In genomic region chr11:5605849-5606248, GRCh38 we compare ENCODE assay signal across 11 cellular contexts. TPM values are rescaled to one million over a fixed set of nuclear protein-coding genes. Genes with fewer than 3 reads are reported as not detected.
DNase-seq lines count a peak whose midpoint lies in the region; ATAC-seq and TF ChIP-seq lines count a peak whose summit lies in the region.
"Had no signal": no experiment of that assay in that cellular context is flagged by ENCODE, and none has a peak within 500 bp of the region (broad histone marks: within the 10 kb centered on the region; RNA-seq: fewer than 3 reads in every experiment).

No MANE protein-coding gene starts in this region.

- POLR2A ChIA-PET in BJ (lab: Charles Lee), result interaction anchor here (1.0 kb wide), 1 partner anchor 9 kb away, joined by 3 read pairs; no protein-coding TSS in a partner anchor
- POLR2A ChIA-PET in PC-9 (lab: Charles Lee; ENCODE audit: unreplicated experiment), result no interaction called here

- H3K27me3 ChIP-seq in BJ (ENCODE audit: control insufficient read depth, insufficient read depth, low read length), result no peaks in the 10 kb centered on the region
- H3K27me3 ChIP-seq in PC-9 (ENCODE audit: insufficient read depth, low read depth), result no peaks in the 10 kb centered on the region
- no peaks in the 10 kb centered on the region for H3K27me3 ChIP-seq in foreskin keratinocyte
- H3K27me3 ChIP-seq: dorsolateral prefrontal cortex had no signal

- no peak overlapping the region for H3K4me3 Mint-ChIP-seq in endothelial cell (ENCODE audit: unreplicated experiment)

- intact Hi-C loops in PC-9 (cut with micrococcal nuclease; ENCODE audit: unreplicated experiment), result no loop called here

- H3K9me2 ChIP-seq in PC-9 (ENCODE audit: insufficient read depth), result no peaks in the 10 kb centered on the region

- H3K9me3 ChIP-seq in PC-9 (ENCODE audit: insufficient read depth, low read depth), result no peaks in the 10 kb centered on the region

- CTCF ChIA-PET in BJ (lab: Yijun Ruan, JAX), result interaction anchor here (0.7 to 2.1 kb wide), 4 partner anchors 9 to 129 kb away, joined by 3 to 9 read pairs (median 4); no protein-coding TSS in a partner anchor
- CTCF ChIA-PET in PC-9 (lab: Charles Lee), result no interaction called here

- H3K27me3 Mint-ChIP-seq in endothelial cell (ENCODE audit: unreplicated experiment), result peaks cover 3% of the 10 kb centered on the region

- no peaks in the 10 kb centered on the region for H3K9me3 Mint-ChIP-seq in endothelial cell (ENCODE audit: unreplicated experiment)

- no peaks in the 10 kb centered on the region for H3K36me3 ChIP-seq in BJ (ENCODE audit: control insufficient read depth, insufficient read depth, low read length)
- H3K36me3 ChIP-seq in PC-9 (ENCODE audit: low read depth), result no peaks in the 10 kb centered on the region

- BruUV-seq in PC-9 (replicated peaks; lab: Mats Ljungman, UMichigan), result no TSS peak

- TF ChIP-seq CTCF in BJ (IDR thresholded peaks at IDR 0.05; ENCODE audit: insufficient read depth, low read depth, low read length), result peak; percentile 17; the same call in 1 of the 2 replicates
- no peak for TF ChIP-seq CTCF in PC-9 (conservative IDR thresholded peaks at IDR 0.05)
- TF ChIP-seq CTCF in foreskin keratinocyte (conservative IDR thresholded peaks at IDR 0.05), result peak; percentile 67
- TF ChIP-seq CTCF in endothelial cell (IDR thresholded peaks at IDR 0.05; ENCODE audit: unreplicated experiment), result no peak

- no peak overlapping the region for H3K27ac Mint-ChIP-seq in endothelial cell (ENCODE audit: unreplicated experiment)

- H2AFZ ChIP-seq in PC-9, result no peak overlapping the region

- no peak overlapping the region for H3K27ac ChIP-seq in PC-9
- no peak overlapping the region for H3K27ac ChIP-seq in foreskin keratinocyte
- H3K27ac ChIP-seq: dorsolateral prefrontal cortex had no signal

- no peaks in the 10 kb centered on the region for H3K79me2 ChIP-seq in PC-9 (ENCODE audit: low read depth)

- DNase-seq in BJ (ENCODE audit: low read depth) (peak; percentile 18), PC-9 (peak; percentile 27 to 69), foreskin keratinocyte (peak; percentile 82 to 91), NCI-H1930 (lab: John Stamatoyannopoulos, UW) (no peak), endothelial cell (ENCODE audit: low spot score) (no peak), DMS114 treated with DMSO at 0.1 percent for 48 hours (lab: John Stamatoyannopoulos, UW; ENCODE audit: unreplicated experiment) (no peak)
- DNase-seq: dorsolateral prefrontal cortex, KBM-7, kidney glomerular epithelial cell, NCI-H748 treated with DMSO at 0.1 percent for 48 hours had no signal

- H4K20me1 ChIP-seq in PC-9 (ENCODE audit: insufficient read depth), result no peaks in the 10 kb centered on the region

- peaks cover 36% of the 10 kb centered on the region for H3K36me3 Mint-ChIP-seq in endothelial cell (ENCODE audit: low read depth, unreplicated experiment)

- peaks cover 10% of the 10 kb centered on the region for H3K4me1 Mint-ChIP-seq in endothelial cell (ENCODE audit: unreplicated experiment)

- H3K4me1 ChIP-seq in PC-9 (replicated peaks; ENCODE audit: insufficient read depth) (peaks cover 8% of the 10 kb centered on the region; the same call in 1 of the 2 replicates), foreskin keratinocyte (peaks cover 4% of the 10 kb centered on the region)

- ATAC-seq in foreskin keratinocyte, result peak; percentile 92

- H3K4me2 ChIP-seq in PC-9, result no peak overlapping the region

- H3K4me3 ChIP-seq in BJ (ENCODE audit: low read depth, low read length), result no peak overlapping the region
- no peak overlapping the region for H3K4me3 ChIP-seq in PC-9
- H3K4me3 ChIP-seq: dorsolateral prefrontal cortex had no signal

- H3F3A ChIP-seq in PC-9 (ENCODE audit: insufficient read depth, low read depth), result no peaks in the 10 kb centered on the region

RNA-seq across cellular contexts. Expression of gene TRIM6, which starts 9.4 kb away (rescaled TPM):
- polyA plus RNA-seq in BJ (2011; rRNA removed) (3.8 and 4.5 TPM in 2 replicates), foreskin keratinocyte (2.0 and 2.8 TPM in 2 replicates)
- polyA minus RNA-seq in BJ (2011; rRNA and poly(A)+ RNA removed), result 1.7 and 1.9 TPM in 2 replicates
- total RNA-seq in PC-9 (2021) (3.9 and 4.8 TPM in 2 replicates), foreskin keratinocyte (3.6 and 4.6 TPM in 2 replicates), endothelial cell (ENCODE audit: unreplicated experiment) (10.1 TPM)

RNA-seq across cellular contexts. Expression of gene TRIM34, which starts 19.0 kb away (rescaled TPM):
- 6.6 and 11.0 TPM in 2 replicates for polyA plus RNA-seq in BJ (2011; rRNA removed)
- polyA minus RNA-seq in BJ (2011; rRNA and poly(A)+ RNA removed), result 3.2 and 3.8 TPM in 2 replicates
- 3.8 and 7.5 TPM in 2 replicates for total RNA-seq in PC-9 (2021)
- total RNA-seq in foreskin keratinocyte, result 6.8 and 8.1 TPM in 2 replicates
- polyA plus RNA-seq in foreskin keratinocyte, result 4.2 and 6.1 TPM in 2 replicates
- total RNA-seq in endothelial cell (ENCODE audit: unreplicated experiment), result 0.64 TPM

RNA-seq across cellular contexts. Expression of gene OR52B6, which starts 25.2 kb away (rescaled TPM):
- polyA plus RNA-seq in BJ (2011; rRNA removed) (not detected in 2 replicates), foreskin keratinocyte (not detected in 2 replicates)
- not detected in 2 replicates for polyA minus RNA-seq in BJ (2011; rRNA and poly(A)+ RNA removed)
- total RNA-seq in PC-9 (2021) (not detected in 2 replicates), foreskin keratinocyte (not detected in 2 replicates), endothelial cell (ENCODE audit: unreplicated experiment) (not detected)
- total RNA-seq: posterior vena cava had no signal

RNA-seq across cellular contexts. Expression of gene OR52H1, which starts 57.5 kb away (rescaled TPM):
- polyA plus RNA-seq in BJ (2011; rRNA removed), result not detected in 2 replicates
- polyA minus RNA-seq in BJ (2011; rRNA and poly(A)+ RNA removed), result 0.90 and 1.7 TPM in 2 replicates
- not detected in 2 replicates for total RNA-seq in PC-9 (2021)
- total RNA-seq in foreskin keratinocyte, result not detected in 2 replicates
- not detected in 2 replicates for polyA plus RNA-seq in foreskin keratinocyte
- total RNA-seq in endothelial cell (ENCODE audit: unreplicated experiment), result 2.1 TPM

Comparison
In these comparisons a context has a peak if more than half of its experiments do, and no peak if none do; other contexts are left out.
1. DNase-seq: peak in BJ (single experiment), PC-9 (2 of 2) and foreskin keratinocyte (2 of 2); none in NCI-H1930 (0 of 2), endothelial cell (single experiment) and DMS114 treated with DMSO at 0.1 percent for 48 hours (single experiment).
2. CTCF ChIP-seq: peak in BJ (single experiment) and foreskin keratinocyte (single experiment); none in PC-9 (single experiment) and endothelial cell (single experiment).